ENCODE assay signal across 10 cellular contexts in the genomic region with DNA sequence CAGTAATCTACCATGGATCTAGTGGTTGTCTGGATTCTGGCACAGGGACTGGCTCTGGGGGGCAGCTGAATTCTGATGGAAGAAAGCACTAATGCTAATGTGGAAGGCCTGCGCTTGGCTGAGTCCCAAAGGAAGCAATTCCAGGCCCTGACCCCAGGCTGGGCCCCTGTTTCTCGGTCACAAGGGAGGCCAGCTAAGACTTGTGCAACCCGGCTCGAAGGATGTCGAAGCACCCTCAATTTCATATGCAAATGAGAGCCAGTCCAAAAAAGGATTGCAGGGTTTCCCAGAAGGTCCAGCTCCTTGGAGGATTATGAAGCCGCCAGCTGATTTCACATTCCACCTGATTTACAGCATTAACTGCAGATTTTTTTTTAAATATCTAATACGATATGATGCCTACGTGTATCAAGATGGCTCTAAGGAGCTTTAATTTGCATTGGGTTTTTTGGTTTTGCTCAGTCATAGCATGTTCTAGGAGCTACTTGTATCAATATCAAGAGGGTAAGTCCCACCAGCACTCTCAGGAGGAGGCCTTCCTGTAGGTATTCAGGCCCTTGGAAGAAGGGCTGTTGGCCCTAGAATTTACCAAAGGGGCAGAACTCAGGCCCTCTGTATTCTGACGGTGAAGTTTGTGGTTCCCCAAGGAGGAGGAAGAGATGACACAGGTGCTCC.
DNase-seq lines count a peak whose midpoint lies in the region; ATAC-seq, FAIRE-seq and TF ChIP-seq lines count a peak whose summit lies in the region.
"Had no signal": no experiment of that assay in that cellular context is flagged by ENCODE, and none has a peak within 500 bp of the region (broad histone marks: within the 10 kb centered on the region; RNA-seq: fewer than 3 reads in every experiment).

No MANE protein-coding gene starts in this region.

- no peak for FAIRE-seq in A549 (lab: Jason Lieb, UNC)

- peak overlapping the region; percentile 52; the same call in 2 of the 3 replicates for H3K4me2 ChIP-seq in A549

- H3K27me3 Mint-ChIP-seq in HFFc6 (ENCODE audit: insufficient read depth) (no peaks in the 10 kb centered on the region), T-helper 17 cell (peaks cover 42% of the 10 kb centered on the region), T-cell (peaks cover 11 to 16% of the 10 kb centered on the region in 2 donors)
- H3K27me3 Mint-ChIP-seq in activated CD8-positive, alpha-beta memory T cell treated with anti-CD3 and anti-CD28 coated beads, Interleukin-2, amount 10 ng/mL, durations not matched to agents 7 days and 5 days = peaks cover 3% of the 10 kb centered on the region

- no peaks in the 10 kb centered on the region for H3K36me3 ChIP-seq in colonic mucosa

- DNase-seq in A549 (ENCODE audit: low read depth in 1 of 2, low spot score in 1 of 2) (no peak), HFFc6 (no peak), colonic mucosa (peak; percentile 27), midbrain (lab: John Stamatoyannopoulos, UW) (peak; percentile 27), NCI-H69 (lab: John Stamatoyannopoulos, UW) (no peak), T-helper 17 cell (no peak), T-cell (no peak)
- DNase-seq in activated CD8-positive, alpha-beta memory T cell treated with anti-CD3 and anti-CD28 coated beads, Interleukin-2, amount 10 ng/mL, durations not matched to agents 7 days and 5 days = no peak

- TF ChIP-seq RAD21 in A549 (conservative IDR thresholded peaks at IDR 0.05 in 1 of 2, IDR thresholded peaks at IDR 0.05 in 1 of 2) = no peak

- CTCF ChIA-PET in A549 (lab: Yijun Ruan, JAX) = interaction anchor here (0.5 to 3.6 kb wide), 31 partner anchors 9 to 576 kb away, joined by 3 to 21 read pairs (median 4); no protein-coding TSS in a partner anchor
- CTCF ChIA-PET in T-cell (lab: Charles Lee) = interaction anchor here (0.6 to 1.9 kb wide), 5 partner anchors 72 to 1613 kb away, joined by 3 to 6 read pairs (median 3); no protein-coding TSS in a partner anchor
- CTCF ChIA-PET in activated CD8-positive, alpha-beta memory T cell treated with anti-CD3 and anti-CD28 coated beads, Interleukin-2, amount 10 ng/mL, durations not matched to agents 7 days and 5 days (lab: Charles Lee) = interaction anchor here (0.7 to 1.3 kb wide), 9 partner anchors 12 to 983 kb away, joined by 3 to 8 read pairs (median 3); no protein-coding TSS in a partner anchor

- intact Hi-C loops in colonic mucosa (cut with DNase I) = loop anchor here (5.0 to 10.0 kb wide), 4 partner anchors 279 to 989 kb away; no protein-coding TSS in a partner anchor

- WGBS in A549 (ENCODE audit: missing lambda C conversion rate) = 78% methylated on average over 8 of the region's 9 CpGs

- H3K4me1 Mint-ChIP-seq in HFFc6 (ENCODE audit: low read depth) (peaks cover 44% of the 10 kb centered on the region), T-helper 17 cell (peaks cover 2% of the 10 kb centered on the region), T-cell (no peaks in the 10 kb centered on the region)
- H3K4me1 Mint-ChIP-seq in activated CD8-positive, alpha-beta memory T cell treated with anti-CD3 and anti-CD28 coated beads, Interleukin-2, amount 10 ng/mL, durations not matched to agents 7 days and 5 days = peaks cover 2% of the 10 kb centered on the region

- H3K27me3 ChIP-seq in colonic mucosa = no peaks in the 10 kb centered on the region
- H3K27me3 ChIP-seq: foreskin keratinocyte had no signal

- no peaks in the 10 kb centered on the region for H3K9me3 ChIP-seq in A549
- no peaks in the 10 kb centered on the region for H3K9me3 ChIP-seq in colonic mucosa
- H3K9me3 ChIP-seq in T-helper 17 cell (ENCODE audit: control insufficient read depth, low read length, poor library complexity, severe bottlenecking) = no peaks in the 10 kb centered on the region

- H3K4me1 ChIP-seq in A549 (peaks cover 14% of the 10 kb centered on the region; the same call in 1 of the 3 replicates), colonic mucosa (no peaks in the 10 kb centered on the region)
- H3K4me1 ChIP-seq: foreskin keratinocyte had no signal

- TF ChIP-seq POLR2A in A549 (IDR thresholded peaks at IDR 0.05; ENCODE audit: low read length) = no peak

- peak overlapping the region; percentile 10 for H3K27ac Mint-ChIP-seq in HFFc6
- H3K27ac Mint-ChIP-seq in T-helper 17 cell = no peak overlapping the region
- H3K27ac Mint-ChIP-seq in T-cell = no peak overlapping the region
- no peak overlapping the region for H3K27ac Mint-ChIP-seq in activated CD8-positive, alpha-beta memory T cell treated with anti-CD3 and anti-CD28 coated beads, Interleukin-2, amount 10 ng/mL, durations not matched to agents 7 days and 5 days
- H3K27ac Mint-ChIP-seq: activated naive CD4-positive, alpha-beta T cell treated with anti-CD3 and anti-CD28 coated beads, Interleukin-2, amount 50 U/mL, for 72 hours had no signal

- H3K9me3 Mint-ChIP-seq in HFFc6 (no peaks in the 10 kb centered on the region; the same call in 1 of the 2 replicates), T-cell (no peaks in the 10 kb centered on the region)
- H3K9me3 Mint-ChIP-seq in activated CD8-positive, alpha-beta memory T cell treated with anti-CD3 and anti-CD28 coated beads, Interleukin-2, amount 10 ng/mL, durations not matched to agents 7 days and 5 days (ENCODE audit: low read depth) = no peaks in the 10 kb centered on the region

- no peak for TF ChIP-seq EP300 in A549 (IDR thresholded peaks at IDR 0.05)

- H3K36me3 Mint-ChIP-seq in HFFc6 (ENCODE audit: low read depth) (peaks cover 5% of the 10 kb centered on the region), T-helper 17 cell (ENCODE audit: low read depth) (peaks cover 2% of the 10 kb centered on the region), T-cell (no peaks in the 10 kb centered on the region)
- no peaks in the 10 kb centered on the region for H3K36me3 Mint-ChIP-seq in activated CD8-positive, alpha-beta memory T cell treated with anti-CD3 and anti-CD28 coated beads, Interleukin-2, amount 10 ng/mL, durations not matched to agents 7 days and 5 days
- H3K36me3 Mint-ChIP-seq: activated naive CD4-positive, alpha-beta T cell treated with anti-CD3 and anti-CD28 coated beads, Interleukin-2, amount 50 U/mL, for 72 hours had no signal

- ATAC-seq in A549 = peak in 1 of 2 experiments; percentile 33; a peak in 2 of 6 replicates
- no peak for ATAC-seq in T-helper 17 cell
- no peak for ATAC-seq in T-cell (replicated peaks in 1 of 4)
- no peak for ATAC-seq in activated CD8-positive, alpha-beta memory T cell treated with anti-CD3 and anti-CD28 coated beads, Interleukin-2, amount 10 ng/mL, durations not matched to agents 7 days and 5 days

- H3K27ac ChIP-seq in A549 = peak overlapping the region in 1 of 2 experiments; percentile 0; a peak in 1 of 6 replicates
- H3K27ac ChIP-seq in colonic mucosa = no peak overlapping the region
- H3K27ac ChIP-seq: foreskin keratinocyte had no signal

- TF ChIP-seq CTCF in A549 (IDR thresholded peaks at IDR 0.05) = no peak
- no peak for TF ChIP-seq CTCF in HFFc6 (IDR thresholded peaks at IDR 0.05)
- TF ChIP-seq CTCF in colonic mucosa (IDR thresholded peaks at IDR 0.05) = no peak

- POLR2A ChIA-PET in A549 (lab: Yijun Ruan, JAX) = no interaction called here
- POLR2A ChIA-PET in T-cell (lab: Charles Lee) = interaction anchor here in 1 of 2 donors (0.6 kb wide), 1 partner anchor 428 kb away, joined by 3 read pairs; no protein-coding TSS in a partner anchor

- H3K4me3 Mint-ChIP-seq in HFFc6 (no peak overlapping the region), T-helper 17 cell (no peak overlapping the region), T-cell (no peak overlapping the region)
- no peak overlapping the region for H3K4me3 Mint-ChIP-seq in activated CD8-positive, alpha-beta memory T cell treated with anti-CD3 and anti-CD28 coated beads, Interleukin-2, amount 10 ng/mL, durations not matched to agents 7 days and 5 days

- H3K4me3 ChIP-seq in A549 (no peak overlapping the region), colonic mucosa (no peak overlapping the region)

- H3K9ac ChIP-seq in colonic mucosa (ENCODE audit: low read depth in 2 of 2, low read length in 2 of 2) = no peak overlapping the region

TF ChIP-seq in A549, 52 proteins besides CTCF, POLR2A, EP300 and RAD21 (continues in another document):
- no peak for TF ChIP-seq EHF (CRISPR knock-in tag; IDR thresholded peaks at IDR 0.05)
- no peak for TF ChIP-seq SMC3 (IDR thresholded peaks at IDR 0.05)
- TF ChIP-seq MAFK (IDR thresholded peaks at IDR 0.05; ENCODE audit: partially characterized antibody) = no peak
- TF ChIP-seq NFE2L2 (conservative IDR thresholded peaks at IDR 0.05; ENCODE audit: low read length) = no peak
- no peak for TF ChIP-seq ZFP36 (IDR thresholded peaks at IDR 0.05; ENCODE audit: borderline replicate concordance, partially characterized antibody)
- no peak for TF ChIP-seq RFX5 (IDR thresholded peaks at IDR 0.05)
- no peak for TF ChIP-seq HOXA7 (CRISPR knock-in tag; IDR thresholded peaks at IDR 0.05)
- no peak for TF ChIP-seq CBX2 (IDR thresholded peaks at IDR 0.05; ENCODE audit: borderline replicate concordance, low read depth)
- TF ChIP-seq, protein P1, sequence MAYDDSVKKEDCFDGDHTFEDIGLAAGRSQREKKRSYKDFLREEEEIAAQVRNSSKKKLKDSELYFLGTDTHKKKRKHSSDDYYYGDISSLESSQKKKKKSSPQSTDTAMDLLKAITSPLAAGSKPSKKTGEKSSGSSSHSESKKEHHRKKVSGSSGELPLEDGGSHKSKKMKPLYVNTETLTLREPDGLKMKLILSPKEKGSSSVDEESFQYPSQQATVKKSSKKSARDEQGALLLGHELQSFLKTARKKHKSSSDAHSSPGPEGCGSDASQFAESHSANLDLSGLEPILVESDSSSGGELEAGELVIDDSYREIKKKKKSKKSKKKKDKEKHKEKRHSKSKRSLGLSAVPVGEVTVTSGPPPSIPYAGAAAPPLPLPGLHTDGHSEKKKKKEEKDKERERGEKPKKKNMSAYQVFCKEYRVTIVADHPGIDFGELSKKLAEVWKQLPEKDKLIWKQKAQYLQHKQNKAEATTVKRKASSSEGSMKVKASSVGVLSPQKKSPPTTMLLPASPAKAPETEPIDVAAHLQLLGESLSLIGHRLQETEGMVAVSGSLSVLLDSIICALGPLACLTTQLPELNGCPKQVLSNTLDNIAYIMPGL (CRISPR knock-in tag; IDR thresholded peaks at IDR 0.05; ENCODE audit: borderline replicate concordance) = no peak
- TF ChIP-seq PHF8 (IDR thresholded peaks at IDR 0.05; ENCODE audit: borderline replicate concordance, low read depth) = no peak
- TF ChIP-seq, protein P2, sequence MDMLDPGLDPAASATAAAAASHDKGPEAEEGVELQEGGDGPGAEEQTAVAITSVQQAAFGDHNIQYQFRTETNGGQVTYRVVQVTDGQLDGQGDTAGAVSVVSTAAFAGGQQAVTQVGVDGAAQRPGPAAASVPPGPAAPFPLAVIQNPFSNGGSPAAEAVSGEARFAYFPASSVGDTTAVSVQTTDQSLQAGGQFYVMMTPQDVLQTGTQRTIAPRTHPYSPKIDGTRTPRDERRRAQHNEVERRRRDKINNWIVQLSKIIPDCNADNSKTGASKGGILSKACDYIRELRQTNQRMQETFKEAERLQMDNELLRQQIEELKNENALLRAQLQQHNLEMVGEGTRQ (IDR thresholded peaks at IDR 0.05) = no peak

Comparison
In these comparisons a context has a peak if more than half of its experiments do, and no peak if none do; other contexts are left out.
1. DNase-seq: peak in colonic mucosa (single experiment) and midbrain (single experiment); none in A549 (0 of 2), HFFc6 (single experiment), NCI-H69 (single experiment), T-helper 17 cell (0 of 3), T-cell (0 of 34) and activated CD8-positive, alpha-beta memory T cell treated with anti-CD3 and anti-CD28 coated beads, Interleukin-2, amount 10 ng/mL, durations not matched to agents 7 days and 5 days (single experiment).